8 cellular contexts compared by ENCODE assay signal in genomic region chr5:55173696-55174101, GRCh38. TPM values are rescaled to one million over a fixed set of nuclear protein-coding genes. Genes with fewer than 3 reads are reported as not detected.
DNase-seq lines count a peak whose midpoint lies in the region; ATAC-seq and TF ChIP-seq lines count a peak whose summit lies in the region.

No MANE protein-coding gene starts in this region.

- H3K4me3 ChIP-seq in iPS-20b (ENCODE audit: low read length) (peak overlapping the region; percentile 75), transverse colon (peak overlapping the region in 3 of 4 donors; percentile 35 to 56 (median 42))

- POLR2A ChIA-PET in activated CD4-positive, alpha-beta memory T cell treated with anti-CD3 and anti-CD28 coated beads for 36 hours (lab: Charles Lee), result interaction anchor here (1.2 kb wide), 1 partner anchor 133 kb away, joined by 6 read pairs; the partner anchor contains the start of genes DHX29 and MTREX

- H3K9me3 Mint-ChIP-seq in activated CD4-positive, alpha-beta memory T cell treated with anti-CD3 and anti-CD28 coated beads for 36 hours, result no peaks in the 10 kb centered on the region

- intact Hi-C loops in activated CD4-positive, alpha-beta memory T cell treated with anti-CD3 and anti-CD28 coated beads for 36 hours (cut with micrococcal nuclease), result loop anchor here (1.0 to 10.0 kb wide), 5 partner anchors 60 to 1664 kb away; partner anchors contain the start of genes CCNO, DHX29 and MTREX
- intact Hi-C loops in transverse colon (cut with DNase I; ENCODE audit: low total_unique reads), result loop anchor here (10.0 kb wide), 2 partner anchors 51 to 521 kb away; partner anchors contain the start of gene MCIDAS

- no peak overlapping the region for H3K27ac ChIP-seq in iPS-20b (ENCODE audit: low read length)
- peak overlapping the region in 1 of 4 donors; percentile 31 for H3K27ac ChIP-seq in transverse colon

- no peak overlapping the region for H3K27ac Mint-ChIP-seq in activated CD4-positive, alpha-beta memory T cell treated with anti-CD3 and anti-CD28 coated beads for 36 hours

- H3K4me1 Mint-ChIP-seq in activated CD4-positive, alpha-beta memory T cell treated with anti-CD3 and anti-CD28 coated beads for 36 hours (ENCODE audit: low read depth), result peaks cover 42% of the 10 kb centered on the region

- TF ChIP-seq CTCF in transverse colon (IDR thresholded peaks at IDR 0.05), result no peak

- H3K36me3 ChIP-seq in iPS-20b (ENCODE audit: insufficient read depth, low read depth, low read length) (no peaks in the 10 kb centered on the region), transverse colon (no peaks in the 10 kb centered on the region)

- 15 to 20% methylated on average over 2 to 8 of the region's 8 CpGs for WGBS in transverse colon (ENCODE audit: low coverage in 1 of 2), 2 donors

- H3K4me3 Mint-ChIP-seq in activated CD4-positive, alpha-beta memory T cell treated with anti-CD3 and anti-CD28 coated beads for 36 hours, result peak overlapping the region; percentile 74

- peaks cover 10% of the 10 kb centered on the region; the same call in 1 of the 2 replicates for H3K4me1 ChIP-seq in iPS-20b (ENCODE audit: insufficient read depth, low read length)
- H3K4me1 ChIP-seq in transverse colon, result peaks cover 9 to 32% (median 28%) of the 10 kb centered on the region in 4 donors

- no peaks in the 10 kb centered on the region for H3K9me3 ChIP-seq in iPS-20b (ENCODE audit: insufficient read depth, low read depth, low read length)
- no peaks in the 10 kb centered on the region for H3K9me3 ChIP-seq in transverse colon

- TF ChIP-seq EP300 in transverse colon (IDR thresholded peaks at IDR 0.05; ENCODE audit: low read depth), result no peak

- H3K9ac ChIP-seq in iPS-20b (ENCODE audit: low read depth, low read length), result no peak overlapping the region

- peak; percentile 7 for ATAC-seq in HG03097 (IDR thresholded peaks at IDR 0.05; ENCODE audit: low FRiP score, unreplicated experiment)

- H3K27me3 ChIP-seq in iPS-20b (ENCODE audit: insufficient read depth, low read length) (peaks cover 80% of the 10 kb centered on the region), transverse colon (peaks cover 85% of the 10 kb centered on the region)

- H3K36me3 Mint-ChIP-seq in activated CD4-positive, alpha-beta memory T cell treated with anti-CD3 and anti-CD28 coated beads for 36 hours, result no peaks in the 10 kb centered on the region

- TF ChIP-seq POLR2A in transverse colon (IDR thresholded peaks at IDR 0.05), result no peak

- peak; percentile 28 for DNase-seq in activated T-cell treated with anti-CD3 and anti-CD28 coated beads, Interleukin-2, amount 50 U/mL, for 1 hour
- DNase-seq in activated T-cell treated with anti-CD3 and anti-CD28 coated beads for 4 hours, result no peak
- no peak for DNase-seq in activated CD4-positive, alpha-beta memory T cell treated with anti-CD3 and anti-CD28 coated beads for 36 hours
- DNase-seq in transverse colon, result no peak
- no peak for DNase-seq in hypothalamus (lab: John Stamatoyannopoulos, UW)
- no peak for DNase-seq in dedifferentiated amniotic fluid mesenchymal stem cell (ENCODE audit: extremely low spot score)

- in situ Hi-C loops in transverse colon (cut with MboI; ENCODE audit: low pct_ligation_motif_present in 1 of 4, low pct_unique_long_range_greater_than_20kb in 1 of 4, low sequenced_read_pairs in 3 of 4), result loop anchor here (10.0 to 25.0 kb wide), 4 partner anchors 51 to 661 kb away; partner anchors contain the start of genes SNX18 (in 3 of the 4), CCNO (in 2 of the 4), MCIDAS (in 1 of the 4) and SLC38A9 (in 1 of the 4)

- CTCF ChIA-PET in activated CD4-positive, alpha-beta memory T cell treated with anti-CD3 and anti-CD28 coated beads for 36 hours (lab: Charles Lee), result interaction anchor here (1.0 to 3.2 kb wide), 2 partner anchors 59 to 134 kb away, joined by 3 to 22 read pairs; partner anchors contain the start of genes CCNO, DHX29 and MTREX

- peaks cover 59% of the 10 kb centered on the region for H3K27me3 Mint-ChIP-seq in activated CD4-positive, alpha-beta memory T cell treated with anti-CD3 and anti-CD28 coated beads for 36 hours

RNA-seq across cellular contexts. Expression of gene CDC20B, which starts 0.7 kb away (rescaled TPM):
- not detected for total RNA-seq in activated CD4-positive, alpha-beta memory T cell treated with anti-CD3 and anti-CD28 coated beads for 36 hours
- total RNA-seq in transverse colon, result not detected

RNA-seq across cellular contexts. Expression of gene GPX8, which starts 13.7 kb away (rescaled TPM):
- not detected for total RNA-seq in activated CD4-positive, alpha-beta memory T cell treated with anti-CD3 and anti-CD28 coated beads for 36 hours
- total RNA-seq in transverse colon, result 1 to 10 TPM in 3 of 4 donors, not detected in 1; 2.7 to 4.0 (median 3.5) TPM

RNA-seq across cellular contexts. Expression of gene MCIDAS, which starts 53.4 kb away (rescaled TPM):
- not detected for total RNA-seq in activated CD4-positive, alpha-beta memory T cell treated with anti-CD3 and anti-CD28 coated beads for 36 hours
- total RNA-seq in transverse colon, result under 1 TPM in 1 of 4 donors, not detected in 3; 0.95 TPM

RNA-seq across cellular contexts. Expression of gene CCNO, which starts 59.7 kb away (rescaled TPM):
- total RNA-seq in activated CD4-positive, alpha-beta memory T cell treated with anti-CD3 and anti-CD28 coated beads for 36 hours, result not detected
- 1 to 10 TPM in 3 of 4 donors, under 1 TPM in 1; 0.80 to 6.0 (median 2.8) TPM for total RNA-seq in transverse colon
